ENCODE assay signal across 20 cellular contexts in the genomic region with DNA sequence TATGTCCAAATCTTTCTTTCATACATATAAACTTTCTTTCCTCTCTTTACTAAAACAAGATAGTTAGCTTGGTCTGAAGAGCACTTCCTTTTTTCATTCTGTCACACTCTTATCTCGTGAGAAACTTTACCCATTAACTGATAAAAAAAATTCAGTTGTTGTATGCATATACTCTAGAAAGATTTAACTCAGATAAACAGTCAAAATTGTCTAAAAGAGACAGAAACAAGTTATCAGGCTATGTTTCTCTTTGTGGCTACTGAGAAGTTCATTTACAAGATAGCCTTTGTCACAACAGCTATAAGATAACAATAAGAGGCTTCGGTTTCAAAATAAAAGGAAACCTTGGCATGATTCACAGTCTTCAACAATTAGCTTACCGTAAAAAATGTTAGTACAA.
"Had no signal": no experiment of that assay in that cellular context is flagged by ENCODE, and none has a peak within 500 bp of the region (broad histone marks: within the 10 kb centered on the region; RNA-seq: fewer than 3 reads in every experiment).

No MANE protein-coding gene starts in this region.

- H3K9me3 Mint-ChIP-seq: naive thymus-derived CD8-positive, alpha-beta T cell had no signal

- H3K4me3 ChIP-seq: colonic mucosa, hepatocyte, lung, neural progenitor cell, ovary, thyroid gland had no signal

- H3K27me3 ChIP-seq: colonic mucosa, foreskin keratinocyte, hepatocyte, ovary, thyroid gland had no signal

- H3K27ac ChIP-seq: colonic mucosa, foreskin keratinocyte, hepatocyte, neural progenitor cell, ovary, thyroid gland had no signal

- H3K27me3 Mint-ChIP-seq: type B pancreatic cell had no signal

- H3K27ac Mint-ChIP-seq: naive thymus-derived CD8-positive, alpha-beta T cell; neural progenitor cell; type B pancreatic cell had no signal

- H3K36me3 Mint-ChIP-seq: neural progenitor cell, type B pancreatic cell had no signal

- ATAC-seq: foreskin keratinocyte; left colon; left ventricle myocardium superior; naive thymus-derived CD8-positive, alpha-beta T cell; right cardiac atrium had no signal

- H3K9me3 ChIP-seq: colonic mucosa, ovary, thyroid gland had no signal

- H3K4me3 Mint-ChIP-seq: naive thymus-derived CD8-positive, alpha-beta T cell; neural progenitor cell; type B pancreatic cell had no signal

- DNase-seq: colonic mucosa; dermis blood vessel endothelial cell; foreskin keratinocyte; head of caudate nucleus; kidney; left colon; left ventricle myocardium superior; mesenchymal stem cell; naive thymus-derived CD8-positive, alpha-beta T cell; nucleus accumbens; ovary; right cardiac atrium; small intestine; stimulated activated CD4-positive, alpha-beta T cell treated with anti-CD3 and anti-CD28 coated beads, Interleukin-12 subunit alpha, Interleukin-12 subunit beta, amount 100 ng/mL, for 4 hours; stimulated activated naive CD4-positive, alpha-beta T cell; thyroid gland had no signal

- H3K4me1 Mint-ChIP-seq: neural progenitor cell had no signal

- H3K4me1 ChIP-seq: colonic mucosa, foreskin keratinocyte, neural progenitor cell, thyroid gland had no signal

- H3K36me3 ChIP-seq: colonic mucosa, neural progenitor cell, ovary, thyroid gland had no signal
